8 cellular contexts compared by ENCODE assay signal in genomic region chr13:106917024-106917491, GRCh38.
DNase-seq lines count a peak whose midpoint lies in the region; ATAC-seq and TF ChIP-seq lines count a peak whose summit lies in the region.

No MANE protein-coding gene starts in this region.

- ATAC-seq in Right ventricle myocardium superior (ENCODE audit: poor library complexity): no peak
- ATAC-seq in GM21576 (IDR thresholded peaks at IDR 0.05; ENCODE audit: unreplicated experiment): no peak
- no peak for ATAC-seq in HG03095 (IDR thresholded peaks at IDR 0.05; ENCODE audit: unreplicated experiment)
- no peak for ATAC-seq in GM21619 (IDR thresholded peaks at IDR 0.05; ENCODE audit: unreplicated experiment)

- no peaks in the 10 kb centered on the region for H3K36me3 Mint-ChIP-seq in neural crest cell (ENCODE audit: low read depth)

- peak; percentile 60 for DNase-seq in Right ventricle myocardium superior
- DNase-seq in cardiac septum (ENCODE audit: low spot score): no peak
- peak; percentile 2 for DNase-seq in fibroblast of peridontal ligament (ENCODE audit: extremely low read depth)
- no peak for DNase-seq in neural crest cell (ENCODE audit: low read depth, low spot score)
- no peak for DNase-seq in NCI-H2196 (lab: John Stamatoyannopoulos, UW; ENCODE audit: unreplicated experiment)

- intact Hi-C loops in Right ventricle myocardium superior (cut with DNase I) (loop anchor here (10.0 kb wide), 2 partner anchors 212 to 382 kb away; partner anchors contain the start of gene EFNB2), cardiac septum (cut with DNase I) (loop anchor here (5.0 to 10.0 kb wide), 4 partner anchors 160 to 352 kb away; partner anchors contain the start of gene ARGLU1)

- H3K4me3 Mint-ChIP-seq in neural crest cell: peak overlapping the region; percentile 68

- H3K4me1 Mint-ChIP-seq in neural crest cell: peaks cover 65% of the 10 kb centered on the region

- no peaks in the 10 kb centered on the region for H3K27me3 Mint-ChIP-seq in neural crest cell (ENCODE audit: low read depth)

- peaks cover 2% of the 10 kb centered on the region for H3K9me3 Mint-ChIP-seq in neural crest cell

- H3K27ac Mint-ChIP-seq in neural crest cell (ENCODE audit: unreplicated experiment): no peak overlapping the region

- no peak for TF ChIP-seq CTCF in neural crest cell (conservative IDR thresholded peaks at IDR 0.05)

Comparison
In these comparisons a context has a peak if more than half of its experiments do, and no peak if none do; other contexts are left out.
1. DNase-seq: peak in Right ventricle myocardium superior (single experiment) and fibroblast of peridontal ligament (single experiment); none in cardiac septum (single experiment), neural crest cell (single experiment) and NCI-H2196 (single experiment).